Comparison of ENCODE assay signal across 8 cellular contexts in the genomic region with DNA sequence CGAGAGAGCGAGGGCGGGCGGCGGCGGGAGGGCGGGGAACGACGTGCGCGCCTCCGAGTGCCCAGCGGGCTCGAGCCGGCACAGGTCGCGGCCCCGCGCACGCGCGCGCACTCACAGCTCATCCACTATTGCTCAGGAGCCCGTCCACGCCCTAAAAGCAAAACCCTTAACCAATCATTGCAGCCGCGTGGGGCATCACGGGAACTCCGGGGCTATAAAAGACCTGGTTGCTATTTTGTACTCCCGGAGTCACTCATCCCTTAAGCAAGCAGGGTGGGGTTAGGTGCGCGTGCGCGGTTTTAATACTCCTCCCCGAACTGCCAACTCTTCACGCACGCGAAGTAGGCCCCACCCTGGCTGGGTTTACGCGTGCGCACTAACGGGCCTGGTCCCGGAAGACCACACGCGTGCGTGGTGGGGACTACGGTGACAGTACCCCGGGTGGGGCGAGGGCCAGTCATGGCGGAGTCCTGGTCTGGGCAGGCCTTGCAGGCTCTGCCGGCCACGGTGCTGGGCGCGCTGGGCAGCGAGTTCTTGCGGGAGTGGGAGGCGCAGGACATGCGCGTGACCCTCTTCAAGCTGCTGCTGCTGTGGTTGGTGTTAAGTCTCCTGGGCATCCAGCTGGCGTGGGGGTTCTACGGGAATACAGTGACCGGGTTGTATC. TPM values are rescaled to one million over a fixed set of nuclear protein-coding genes. Genes with fewer than 3 reads are reported as not detected.
A peak's percentile ranks its signal among the peaks of the same experiment; 100 is the strongest.
DNase-seq lines count a peak whose midpoint lies in the region; ATAC-seq, FAIRE-seq and TF ChIP-seq lines count a peak whose summit lies in the region.

A gene (minus strand): TSS at position 9 of the 664 bp plus-strand sequence. CDS start 36,387 bp downstream, outside the sequence.
A gene with protein sequence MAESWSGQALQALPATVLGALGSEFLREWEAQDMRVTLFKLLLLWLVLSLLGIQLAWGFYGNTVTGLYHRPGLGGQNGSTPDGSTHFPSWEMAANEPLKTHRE (plus strand): TSS at position 456 of the 664 bp plus-strand sequence. CDS start 4 bp downstream, at position 460.

- TF ChIP-seq CTCF in chondrocyte (IDR thresholded peaks at IDR 0.05) = no peak
- TF ChIP-seq CTCF in kidney (IDR thresholded peaks at IDR 0.05; ENCODE audit: borderline replicate concordance, extremely low read depth, insufficient read depth) = no peak

- DNase-seq in AML-193 (lab: John Stamatoyannopoulos, UW) = peak; percentile 100
- DNase-seq in NCI-H510A treated with DMSO at 0.1 percent for 48 hours (lab: John Stamatoyannopoulos, UW) = peak; percentile 94
- peak; percentile 98 for DNase-seq in activated CD4-positive, alpha-beta T cell treated with anti-CD3 and anti-CD28 coated beads for 24 hours (ENCODE audit: low read depth in 2 of 2)
- DNase-seq in chondrocyte (ENCODE audit: low spot score) = peak; percentile 100
- peak; percentile 100 for DNase-seq in kidney
- peak; percentile 99 for DNase-seq in stimulated activated CD4-positive, alpha-beta T cell treated with anti-CD3 and anti-CD28 coated beads, Interleukin-15, amount 100 ng/mL, for 24 hours

- peak within 1 kb of the TSS; percentile 94 to 96 for H3K27ac ChIP-seq in kidney (ENCODE audit: low read depth in 2 of 2, low read length in 2 of 2)

- no peaks in the 10 kb centered on the region for H3K27me3 Mint-ChIP-seq in chondrocyte (ENCODE audit: low read depth)

- H3K9me3 ChIP-seq in kidney (ENCODE audit: control insufficient read depth in 1 of 2, low read length in 2 of 2) = no peaks in the 10 kb centered on the region

- ATAC-seq in HG03439 (IDR thresholded peaks at IDR 0.05; ENCODE audit: unreplicated experiment) = peak; percentile 82

- H3K36me3 ChIP-seq in kidney (ENCODE audit: control insufficient read depth in 1 of 2, insufficient read depth in 2 of 2, low read length in 2 of 2) = peaks cover 0 to 10% of the 10 kb centered on the region in 2 donors

- peak within 1 kb of the TSS; percentile 93 for H3K4me3 Mint-ChIP-seq in chondrocyte (ENCODE audit: unreplicated experiment)

- no peaks in the 10 kb centered on the region for H3K9me3 Mint-ChIP-seq in chondrocyte (ENCODE audit: low read depth)

- FAIRE-seq in kidney (lab: Jason Lieb, UNC) = peak; percentile 89

- peaks cover 57% of the 10 kb centered on the region for H3K4me1 Mint-ChIP-seq in chondrocyte (ENCODE audit: low read depth)

- peak within 1 kb of the TSS; percentile 97 for H3K27ac Mint-ChIP-seq in chondrocyte (ENCODE audit: unreplicated experiment)

- peak; percentile 99 for TF ChIP-seq POLR2A in GM19193 (IDR thresholded peaks at IDR 0.05; ENCODE audit: extremely low read depth, insufficient read depth, insufficient read length)

- intact Hi-C loops in kidney (cut with DNase I) = no loop called here

- H3K4me1 ChIP-seq in kidney (ENCODE audit: control insufficient read depth in 1 of 2, insufficient read depth in 1 of 2, low read depth in 1 of 2, low read length in 2 of 2) = peaks cover 20 to 32% of the 10 kb centered on the region in 2 donors

- peak within 1 kb of the TSS; percentile 96 to 99 for H3K4me3 ChIP-seq in kidney (ENCODE audit: low read length in 2 of 2)

- peak within 1 kb of the TSS; percentile 92 to 99 for H3K9ac ChIP-seq in kidney (ENCODE audit: low read length in 2 of 2)

- peaks cover 9% of the 10 kb centered on the region for H3K36me3 Mint-ChIP-seq in chondrocyte (ENCODE audit: low read depth)

RNA-seq across cellular contexts. Expression of the first gene that starts in this region (rescaled TPM):
- 625 to 643 TPM (median 626 TPM) in 3 replicates for total RNA-seq in chondrocyte
- total RNA-seq in kidney = 709 TPM
- 345 TPM for polyA plus RNA-seq in kidney (ENCODE audit: insufficient read depth, low read depth, low replicate concordance)

RNA-seq across cellular contexts. Expression of the second gene that starts in this region (rescaled TPM):
- 22.5 to 54.8 TPM (median 23.4 TPM) in 3 replicates for total RNA-seq in chondrocyte
- 76.7 TPM for total RNA-seq in kidney
- polyA plus RNA-seq in kidney (ENCODE audit: insufficient read depth, low read depth, low replicate concordance) = 83.2 TPM

Comparison
In these comparisons a context has a peak if more than half of its experiments do, and no peak if none do; other contexts are left out.
1. Peak in every context shown above with its lines: DNase-seq, ATAC-seq, H3K4me3 ChIP-seq and H3K27ac ChIP-seq.